ENCODE assay signal across 9 cellular contexts in the genomic region with DNA sequence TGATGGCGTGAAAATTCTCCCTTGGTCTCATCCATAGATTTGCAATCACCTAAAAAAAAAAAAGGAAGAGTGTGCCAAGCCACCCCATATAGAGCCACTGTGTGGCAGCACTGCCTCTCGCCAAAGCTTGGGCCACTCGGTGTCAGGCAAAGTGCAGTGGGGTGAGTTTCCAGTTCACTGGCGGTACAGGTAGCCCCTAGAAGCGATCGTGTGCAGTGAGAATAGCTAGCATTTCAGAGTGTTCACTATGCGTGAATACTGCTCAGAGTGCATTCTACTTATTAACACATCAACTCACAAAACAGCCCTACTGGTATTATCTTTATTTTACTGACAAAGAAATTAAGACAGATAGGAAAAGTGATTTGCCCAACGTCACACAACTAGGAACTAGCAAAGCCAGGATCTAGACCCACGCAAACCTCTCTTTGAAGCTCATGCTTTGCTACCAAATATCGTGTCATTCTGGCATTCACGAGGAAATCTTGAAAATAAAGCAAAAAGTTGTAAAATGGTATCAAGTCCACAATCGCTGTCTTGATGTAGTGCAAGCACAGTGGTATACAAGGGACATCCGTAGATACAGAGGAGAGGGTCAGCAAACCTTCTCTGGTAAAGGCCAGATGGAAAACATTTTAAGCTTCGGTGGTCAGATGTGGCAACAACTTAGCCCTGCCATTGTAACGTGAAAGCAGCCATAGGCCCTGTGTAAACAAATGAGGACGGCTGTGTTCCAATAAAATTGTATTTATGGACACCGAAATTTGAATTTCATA. TPM values are rescaled to one million over a fixed set of nuclear protein-coding genes. Genes with fewer than 3 reads are reported as not detected.
DNase-seq lines count a peak whose midpoint lies in the region; ATAC-seq and TF ChIP-seq lines count a peak whose summit lies in the region.
"Had no signal": no experiment of that assay in that cellular context is flagged by ENCODE, and none has a peak within 500 bp of the region (broad histone marks: within the 10 kb centered on the region; RNA-seq: fewer than 3 reads in every experiment).

No MANE protein-coding gene starts in this region.

- intact Hi-C loops in HCT116 (cut with micrococcal nuclease) (loop anchor here (1.0 to 2.0 kb wide), 2 partner anchors 184 to 291 kb away; a partner anchor contains a TSS), sigmoid colon (cut with DNase I) (loop anchor here (1.0 to 5.0 kb wide), 5 partner anchors 47 to 291 kb away; a partner anchor contains a TSS)

- H3K36me3 ChIP-seq in HCT116 (ENCODE audit: control insufficient read depth in 1 of 2, insufficient read depth in 2 of 2, low read length in 2 of 2) = no peaks in the 10 kb centered on the region
- no peaks in the 10 kb centered on the region for H3K36me3 ChIP-seq in sigmoid colon
- H3K36me3 ChIP-seq: BLaER1 treated with 17β-estradiol and CSF1 and Interleukin-3, amounts not matched to agents 10 nM and 100 nM had no signal

- no peaks in the 10 kb centered on the region for H3K79me2 ChIP-seq in HCT116 (ENCODE audit: insufficient read depth, low read length)

- H3K4me1 ChIP-seq in HCT116 (ENCODE audit: control insufficient read depth in 1 of 2, insufficient read depth in 2 of 2, low read length in 2 of 2) = no peaks in the 10 kb centered on the region
- peaks cover 0 to 17% (median 10%) of the 10 kb centered on the region in 4 donors for H3K4me1 ChIP-seq in sigmoid colon
- H3K4me1 ChIP-seq: BLaER1 treated with 17β-estradiol and CSF1 and Interleukin-3, amounts not matched to agents 10 nM and 100 nM had no signal

- no peak overlapping the region for H3K27ac ChIP-seq in HCT116 (ENCODE audit: low read depth, low read length)
- H3K27ac ChIP-seq in sigmoid colon = peak overlapping the region; percentile 59 to 75 (median 70)
- H3K27ac ChIP-seq: BLaER1 treated with 17β-estradiol and CSF1 and Interleukin-3, amounts not matched to agents 10 nM and 100 nM had no signal

- ATAC-seq in HCT116 = peak; percentile 100

- no TSS peak for BruUV-seq in HCT116 (replicated peaks; lab: Mats Ljungman, UMichigan)

- peak overlapping the region; percentile 30; the same call in 1 of the 2 replicates for H3K4me2 ChIP-seq in HCT116 (ENCODE audit: low read length)

- H2AFZ ChIP-seq in HCT116 (ENCODE audit: low read depth, low read length, poor library complexity, severe bottlenecking) = peak overlapping the region; percentile 84

- H3K9ac ChIP-seq in HCT116 (ENCODE audit: low read length) = no peak overlapping the region
- H3K9ac ChIP-seq: BLaER1 treated with 17β-estradiol and CSF1 and Interleukin-3, amounts not matched to agents 10 nM and 100 nM had no signal

- no peaks in the 10 kb centered on the region for H3K9me2 ChIP-seq in HCT116 (ENCODE audit: insufficient read depth)

- DNase-seq in NCI-H187 treated with DMSO at 0.1 percent for 48 hours (lab: John Stamatoyannopoulos, UW) (peak; percentile 9), NCI-H187 (lab: John Stamatoyannopoulos, UW) (no peak), HCT116 (ENCODE audit: low read depth, low spot score) (peak; percentile 38), RPMI7951 (ENCODE audit: low read depth) (peak; percentile 62), amygdala (lab: John Stamatoyannopoulos, UW) (peak in 32 of 56 donors; percentile 4 to 65 (median 28)), hepatic stellate cell (ENCODE audit: low spot score) (peak; percentile 36), sigmoid colon (peak; percentile 84)

- H3K4me3 ChIP-seq in HCT116 (replicated peaks in 1 of 2; ENCODE audit: low read depth in 1 of 2, low read length in 2 of 2) = no peak overlapping the region
- peak overlapping the region in 3 of 4 donors; percentile 5 to 29 (median 19) for H3K4me3 ChIP-seq in sigmoid colon
- H3K4me3 ChIP-seq: BLaER1 treated with 17β-estradiol and CSF1 and Interleukin-3, amounts not matched to agents 10 nM and 100 nM had no signal

- CTCF ChIA-PET in HCT116 (lab: Charles Lee) = interaction anchor here (0.6 to 2.0 kb wide), 4 partner anchors 32 to 290 kb away, joined by 3 to 10 read pairs (median 3); no protein-coding TSS in a partner anchor

- WGBS in sigmoid colon, 2 donors = 14 to 43% methylated on average over 17 of the region's 17 CpGs

- POLR2A ChIA-PET in HCT116 (lab: Charles Lee) = no interaction called here

- RAD21 ChIA-PET in HCT116 (lab: Charles Lee; ENCODE audit: low non-redundant PET in 1 of 2, low total read pairs in 2 of 2, uncharacterized antibody in 2 of 2, unreplicated experiment in 2 of 2) = interaction anchor here (0.6 to 0.8 kb wide), 2 partner anchors 290 to 333 kb away, joined by 3 to 4 read pairs; no protein-coding TSS in a partner anchor

- TF ChIP-seq POLR2A in HCT116 (IDR thresholded peaks at IDR 0.05; ENCODE audit: borderline replicate concordance, extremely low read depth, insufficient read depth, insufficient read length) (no peak), sigmoid colon (IDR thresholded peaks at IDR 0.05) (no peak)

- no peaks in the 10 kb centered on the region for H4K20me1 ChIP-seq in HCT116 (ENCODE audit: insufficient read depth)
- H4K20me1 ChIP-seq: BLaER1 treated with 17β-estradiol and CSF1 and Interleukin-3, amounts not matched to agents 10 nM and 100 nM had no signal

- H3K9me3 ChIP-seq in HCT116 (ENCODE audit: control insufficient read depth in 1 of 2, insufficient read depth in 1 of 2, low read depth in 1 of 2, low read length in 2 of 2) (no peaks in the 10 kb centered on the region), sigmoid colon (no peaks in the 10 kb centered on the region)
- H3K9me3 ChIP-seq: BLaER1 treated with 17β-estradiol and CSF1 and Interleukin-3, amounts not matched to agents 10 nM and 100 nM had no signal

- TF ChIP-seq RAD21 in HCT116 (IDR thresholded peaks at IDR 0.05; ENCODE audit: low read depth) = peak; percentile 94

- H3K27me3 ChIP-seq in HCT116 (ENCODE audit: insufficient read depth, low read length) (no peaks in the 10 kb centered on the region), sigmoid colon (no peaks in the 10 kb centered on the region)
- H3K27me3 ChIP-seq: BLaER1 treated with 17β-estradiol and CSF1 and Interleukin-3, amounts not matched to agents 10 nM and 100 nM had no signal

- no peak for TF ChIP-seq EP300 in sigmoid colon (IDR thresholded peaks at IDR 0.05)

- peak; percentile 70 to 86 (median 84) for TF ChIP-seq CTCF in HCT116 (IDR thresholded peaks at IDR 0.05 in 2 of 3, conservative IDR thresholded peaks at IDR 0.05 in 1 of 3; ENCODE audit: borderline replicate concordance in 1 of 3, insufficient read depth in 1 of 3, low read depth in 2 of 3, low read length in 2 of 3)
- TF ChIP-seq CTCF in LNCAP (IDR thresholded peaks at IDR 0.05) = peak; percentile 81
- TF ChIP-seq CTCF in sigmoid colon (IDR thresholded peaks at IDR 0.05) = peak; percentile 47 to 75 (median 56)

TF ChIP-seq in HCT116, 20 proteins besides CTCF, POLR2A, EP300 and RAD21:
- TF ChIP-seq CBX3 (IDR thresholded peaks at IDR 0.05; ENCODE audit: low read depth) (0 out of 2 replicates have a peak, but pooled peaks have one; percentile 14), JUND (IDR thresholded peaks at IDR 0.05) (no peak)
- TF ChIP-seq, protein P1, sequence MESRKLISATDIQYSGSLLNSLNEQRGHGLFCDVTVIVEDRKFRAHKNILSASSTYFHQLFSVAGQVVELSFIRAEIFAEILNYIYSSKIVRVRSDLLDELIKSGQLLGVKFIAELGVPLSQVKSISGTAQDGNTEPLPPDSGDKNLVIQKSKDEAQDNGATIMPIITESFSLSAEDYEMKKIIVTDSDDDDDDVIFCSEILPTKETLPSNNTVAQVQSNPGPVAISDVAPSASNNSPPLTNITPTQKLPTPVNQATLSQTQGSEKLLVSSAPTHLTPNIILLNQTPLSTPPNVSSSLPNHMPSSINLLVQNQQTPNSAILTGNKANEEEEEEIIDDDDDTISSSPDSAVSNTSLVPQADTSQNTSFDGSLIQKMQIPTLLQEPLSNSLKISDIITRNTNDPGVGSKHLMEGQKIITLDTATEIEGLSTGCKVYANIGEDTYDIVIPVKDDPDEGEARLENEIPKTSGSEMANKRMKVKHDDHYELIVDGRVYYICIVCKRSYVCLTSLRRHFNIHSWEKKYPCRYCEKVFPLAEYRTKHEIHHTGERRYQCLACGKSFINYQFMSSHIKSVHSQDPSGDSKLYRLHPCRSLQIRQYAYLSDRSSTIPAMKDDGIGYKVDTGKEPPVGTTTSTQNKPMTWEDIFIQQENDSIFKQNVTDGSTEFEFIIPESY (IDR thresholded peaks at IDR 0.05; ENCODE audit: extremely low read depth, insufficient replicate concordance, low read length) = peak; percentile 11

RNA-seq across cellular contexts. Expression of a gene that starts 10.4 kb away (rescaled TPM):
- total RNA-seq in HCT116 (2021; ENCODE audit: unreplicated experiment) = 0.74 TPM
- polyA plus RNA-seq in HCT116 (2012) = 0.12 and 0.59 TPM in 2 replicates
- 6.2 and 7.9 TPM in 2 replicates for total RNA-seq in RPMI7951 (2014; rRNA removed; shearing (Covaris generic))
- total RNA-seq in sigmoid colon = 10 to 100 TPM; 13.2 to 26.9 (median 15.9) TPM
- 1 to 10 TPM; 2.4 to 5.3 (median 4.6) TPM for polyA plus RNA-seq in sigmoid colon

Comparison
In these comparisons a context has a peak if more than half of its experiments do, and no peak if none do; other contexts are left out.
1. DNase-seq: peak in NCI-H187 treated with DMSO at 0.1 percent for 48 hours (single experiment), HCT116 (single experiment), RPMI7951 (single experiment), amygdala (32 of 56), hepatic stellate cell (single experiment) and sigmoid colon (single experiment); none in NCI-H187 (0 of 2).
2. H3K4me3 ChIP-seq: peak in sigmoid colon (3 of 4); none in HCT116 (0 of 2).
3. Peak in every context shown above with its lines, with median percentiles within 50 percentile points of each other: CTCF ChIP-seq.